In the genomic region with DNA sequence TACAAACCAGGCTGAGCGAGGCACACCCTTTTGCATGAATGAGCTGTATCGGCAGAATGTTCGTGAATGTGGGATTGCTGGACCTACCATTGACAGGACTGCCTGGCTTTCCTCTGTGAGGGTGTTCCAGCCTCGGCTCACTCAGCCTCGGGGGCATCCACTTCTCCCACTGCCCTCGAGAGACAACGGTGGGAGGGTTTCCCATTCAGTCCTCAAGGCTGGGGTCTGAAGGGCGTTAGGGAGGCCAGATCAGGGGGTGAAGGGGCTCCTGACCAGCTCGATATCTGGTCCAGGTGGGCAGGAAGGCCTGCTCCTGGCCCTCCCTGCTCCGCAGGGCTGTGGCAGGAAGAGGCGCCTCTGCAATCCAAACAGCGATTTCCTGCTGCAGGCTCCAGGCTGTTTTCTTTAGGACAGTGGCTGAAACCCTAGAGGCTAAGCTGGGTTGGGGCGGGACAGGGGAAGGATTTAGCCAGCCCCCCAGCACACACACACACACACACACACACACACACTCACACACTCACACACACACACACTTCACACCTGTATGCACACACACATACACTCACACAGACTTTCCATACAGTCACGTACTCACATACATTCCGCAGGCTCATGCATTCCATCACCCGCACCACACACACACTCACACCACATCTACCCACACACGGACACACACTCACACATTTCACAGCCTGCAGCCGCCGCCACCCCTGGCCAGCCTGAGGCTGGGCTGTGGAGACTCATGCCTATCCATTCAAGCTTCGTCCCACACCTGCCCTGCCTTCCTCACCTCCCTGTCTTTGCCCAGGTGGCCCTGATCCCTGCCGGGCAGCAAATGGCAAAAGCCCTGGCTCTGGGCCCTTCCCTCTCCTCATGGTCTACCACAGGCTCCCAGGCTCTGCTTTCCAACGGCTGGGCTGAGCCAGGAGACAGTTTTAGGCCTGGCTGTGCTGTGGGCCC, we compare ENCODE assay signal across 16 cellular contexts. TPM values are rescaled to one million over a fixed set of nuclear protein-coding genes. Genes with fewer than 3 reads are reported as not detected.
DNase-seq lines count a peak whose midpoint lies in the region; ATAC-seq, FAIRE-seq and TF ChIP-seq lines count a peak whose summit lies in the region.
"Had no signal": no experiment of that assay in that cellular context is flagged by ENCODE, and none has a peak within 500 bp of the region (broad histone marks: within the 10 kb centered on the region; RNA-seq: fewer than 3 reads in every experiment).

No MANE protein-coding gene starts in this region.

- H3K4me2 ChIP-seq in PC-9 = no peak overlapping the region

- H3K27me3 ChIP-seq in PC-9 (ENCODE audit: insufficient read depth, low read depth) = peaks cover 23% of the 10 kb centered on the region
- H3K27me3 ChIP-seq: adrenal gland had no signal

- H4K20me1 ChIP-seq in PC-9 (ENCODE audit: insufficient read depth) = no peaks in the 10 kb centered on the region

- H3K9me3 ChIP-seq in mesodermal cell (ENCODE audit: control insufficient read depth, low read length) = no peaks in the 10 kb centered on the region
- no peaks in the 10 kb centered on the region for H3K9me3 ChIP-seq in PC-9 (ENCODE audit: insufficient read depth, low read depth)
- H3K9me3 ChIP-seq: adrenal gland, prostate gland, suprapubic skin had no signal

- H3K79me2 ChIP-seq in PC-9 (ENCODE audit: low read depth) = no peaks in the 10 kb centered on the region

- no peak overlapping the region for H2AFZ ChIP-seq in PC-9

- no peaks in the 10 kb centered on the region for H3K9me2 ChIP-seq in PC-9 (ENCODE audit: insufficient read depth)

- intact Hi-C loops in CD14-positive monocyte (cut with micrococcal nuclease) = no loop called here
- intact Hi-C loops in PC-9 (cut with micrococcal nuclease; ENCODE audit: unreplicated experiment) = no loop called here

- 70 to 79% methylated on average over 16 to 21 of the region's 22 CpGs for WGBS in mesodermal cell (ENCODE audit: insufficient coverage in 2 of 2), 2 experiments

- peak; percentile 3 for DNase-seq in CD14-positive monocyte (ENCODE audit: low spot score)
- peak; percentile 36 for DNase-seq in NCI-H510A (lab: John Stamatoyannopoulos, UW)
- peak; percentile 73 for DNase-seq in dermis blood vessel endothelial cell
- DNase-seq in frontal cortex (ENCODE audit: low spot score in 2 of 2) = no peak
- no peak for DNase-seq in PC-9
- DNase-seq in activated CD4-positive, CD25-positive, alpha-beta regulatory T cell treated with anti-CD3 and anti-CD28 coated beads, Interleukin-2, amount 50 U/mL, for 72 hours = no peak
- DNase-seq: immature natural killer cell, NCI-H774, T-helper 17 cell had no signal

- FAIRE-seq in frontal cortex (lab: Jason Lieb, UNC) = no peak
- FAIRE-seq: GM19239 had no signal

- H3K27me3 Mint-ChIP-seq in CD14-positive monocyte (ENCODE audit: low read depth in 3 of 3) = peaks cover 5 to 25% (median 11%) of the 10 kb centered on the region in 3 donors

- ATAC-seq in HG03378 (IDR thresholded peaks at IDR 0.05; ENCODE audit: unreplicated experiment) = no peak
- ATAC-seq: esophagus mucosa, T-helper 17 cell had no signal

- H3K4me1 Mint-ChIP-seq in CD14-positive monocyte = peaks cover 3% of the 10 kb centered on the region
- H3K4me1 Mint-ChIP-seq: immature natural killer cell had no signal

- POLR2A ChIA-PET in PC-9 (lab: Charles Lee; ENCODE audit: unreplicated experiment) = no interaction called here

- no peaks in the 10 kb centered on the region for H3K9me3 Mint-ChIP-seq in CD14-positive monocyte
- H3K9me3 Mint-ChIP-seq: immature natural killer cell had no signal

- no peaks in the 10 kb centered on the region for H3K36me3 Mint-ChIP-seq in CD14-positive monocyte
- H3K36me3 Mint-ChIP-seq: immature natural killer cell had no signal

- TF ChIP-seq CTCF in CD14-positive monocyte (IDR thresholded peaks at IDR 0.05) (no peak), PC-9 (conservative IDR thresholded peaks at IDR 0.05) (no peak)

- H3K27ac ChIP-seq in mesodermal cell (ENCODE audit: low read depth, low read length, severe bottlenecking) = peak overlapping the region; percentile 76
- no peak overlapping the region for H3K27ac ChIP-seq in PC-9
- H3K27ac ChIP-seq: prostate gland, suprapubic skin had no signal

- peak overlapping the region in 2 of 7 donors; percentile 5 to 58 for H3K27ac Mint-ChIP-seq in CD14-positive monocyte
- H3K27ac Mint-ChIP-seq: T-helper 17 cell had no signal

- peaks cover 45% of the 10 kb centered on the region for H3K4me1 ChIP-seq in mesodermal cell (ENCODE audit: control insufficient read depth, insufficient read depth, low read length, poor library complexity, severe bottlenecking)
- H3K4me1 ChIP-seq in PC-9 (replicated peaks; ENCODE audit: insufficient read depth) = 0 out of 2 replicates have a peak, but pooled peaks cover 8% of the 10 kb centered on the region
- H3K4me1 ChIP-seq: adrenal gland, prostate gland, suprapubic skin had no signal

- no peak overlapping the region for H3K4me3 Mint-ChIP-seq in CD14-positive monocyte
- H3K4me3 Mint-ChIP-seq: immature natural killer cell, T-helper 17 cell had no signal

- peaks cover 7% of the 10 kb centered on the region; the same call in 1 of the 2 replicates for H3F3A ChIP-seq in PC-9 (ENCODE audit: insufficient read depth, low read depth)

- CTCF ChIA-PET in PC-9 (lab: Charles Lee) = no interaction called here

- peaks cover 36% of the 10 kb centered on the region for H3K36me3 ChIP-seq in mesodermal cell (ENCODE audit: control insufficient read depth, insufficient read depth, low read length)
- H3K36me3 ChIP-seq in PC-9 (ENCODE audit: low read depth) = no peaks in the 10 kb centered on the region
- H3K36me3 ChIP-seq: adrenal gland, prostate gland, suprapubic skin had no signal

- H3K4me3 ChIP-seq in mesodermal cell (ENCODE audit: extremely low read depth, insufficient read depth, low read length, poor library complexity, severe bottlenecking) (no peak overlapping the region), PC-9 (no peak overlapping the region)
- H3K4me3 ChIP-seq: adrenal gland, prostate gland, suprapubic skin had no signal

- BruUV-seq in PC-9 (replicated peaks; lab: Mats Ljungman, UMichigan) = no TSS peak

RNA-seq across cellular contexts. Expression of a gene that starts 17.7 kb away (rescaled TPM):
- polyA plus RNA-seq in CD14-positive monocyte = not detected
- total RNA-seq in dermis blood vessel endothelial cell = 34.0 and 37.8 TPM in 2 replicates
- 178 TPM for polyA plus RNA-seq in mesodermal cell (2013, experiment 1 of 2)
- 145 TPM for polyA plus RNA-seq in mesodermal cell (2013, experiment 2 of 2)
- total RNA-seq in frontal cortex = 11.4 TPM
- total RNA-seq in PC-9 (2021) = 19.4 and 22.6 TPM in 2 replicates
- total RNA-seq: T-helper 17 cell had no signal
- polyA plus RNA-seq: immature natural killer cell had no signal

Comparison
In these comparisons a context has a peak if more than half of its experiments do, and no peak if none do; other contexts are left out.
1. DNase-seq: peak in CD14-positive monocyte (single experiment), NCI-H510A (single experiment) and dermis blood vessel endothelial cell (single experiment); none in frontal cortex (0 of 2), PC-9 (0 of 2) and activated CD4-positive, CD25-positive, alpha-beta regulatory T cell treated with anti-CD3 and anti-CD28 coated beads, Interleukin-2, amount 50 U/mL, for 72 hours (single experiment).